ENCODE assay signal across 1 cellular context in the genomic region with DNA sequence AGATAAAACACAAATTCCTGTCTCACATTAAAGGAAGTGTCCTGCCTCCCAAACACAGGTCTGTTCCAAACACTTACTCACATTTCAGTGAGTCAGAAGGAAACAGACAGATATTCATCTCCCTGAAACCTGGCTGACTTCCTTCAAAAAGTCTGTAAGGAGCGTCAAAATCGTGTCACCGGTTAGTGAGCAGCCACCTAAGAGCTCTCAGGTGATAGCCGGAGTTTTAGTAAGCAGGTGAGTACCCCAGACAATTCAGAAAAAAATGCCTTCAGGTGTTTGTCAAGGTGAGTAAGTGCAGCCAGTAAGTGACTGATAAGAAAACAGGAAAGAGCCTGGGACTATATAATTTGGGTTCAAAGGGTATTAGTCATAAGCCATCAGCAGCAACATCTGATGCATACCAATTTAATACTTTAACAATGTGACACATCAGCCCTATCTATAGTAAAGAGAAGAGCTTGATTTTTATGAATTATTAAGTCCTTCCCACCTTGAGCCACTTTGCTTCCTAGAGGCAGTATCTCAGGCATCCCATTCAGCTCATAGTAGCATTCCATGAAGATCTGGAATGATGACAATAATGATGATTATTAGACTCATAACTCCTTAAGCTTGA.
TF ChIP-seq lines count a peak whose summit lies in the region.

No MANE protein-coding gene starts in this region.

TF ChIP-seq in WTC11, 78 proteins besides CTCF, POLR2A, EP300 and RAD21 (continued from another document):
- TF ChIP-seq, protein P1, sequence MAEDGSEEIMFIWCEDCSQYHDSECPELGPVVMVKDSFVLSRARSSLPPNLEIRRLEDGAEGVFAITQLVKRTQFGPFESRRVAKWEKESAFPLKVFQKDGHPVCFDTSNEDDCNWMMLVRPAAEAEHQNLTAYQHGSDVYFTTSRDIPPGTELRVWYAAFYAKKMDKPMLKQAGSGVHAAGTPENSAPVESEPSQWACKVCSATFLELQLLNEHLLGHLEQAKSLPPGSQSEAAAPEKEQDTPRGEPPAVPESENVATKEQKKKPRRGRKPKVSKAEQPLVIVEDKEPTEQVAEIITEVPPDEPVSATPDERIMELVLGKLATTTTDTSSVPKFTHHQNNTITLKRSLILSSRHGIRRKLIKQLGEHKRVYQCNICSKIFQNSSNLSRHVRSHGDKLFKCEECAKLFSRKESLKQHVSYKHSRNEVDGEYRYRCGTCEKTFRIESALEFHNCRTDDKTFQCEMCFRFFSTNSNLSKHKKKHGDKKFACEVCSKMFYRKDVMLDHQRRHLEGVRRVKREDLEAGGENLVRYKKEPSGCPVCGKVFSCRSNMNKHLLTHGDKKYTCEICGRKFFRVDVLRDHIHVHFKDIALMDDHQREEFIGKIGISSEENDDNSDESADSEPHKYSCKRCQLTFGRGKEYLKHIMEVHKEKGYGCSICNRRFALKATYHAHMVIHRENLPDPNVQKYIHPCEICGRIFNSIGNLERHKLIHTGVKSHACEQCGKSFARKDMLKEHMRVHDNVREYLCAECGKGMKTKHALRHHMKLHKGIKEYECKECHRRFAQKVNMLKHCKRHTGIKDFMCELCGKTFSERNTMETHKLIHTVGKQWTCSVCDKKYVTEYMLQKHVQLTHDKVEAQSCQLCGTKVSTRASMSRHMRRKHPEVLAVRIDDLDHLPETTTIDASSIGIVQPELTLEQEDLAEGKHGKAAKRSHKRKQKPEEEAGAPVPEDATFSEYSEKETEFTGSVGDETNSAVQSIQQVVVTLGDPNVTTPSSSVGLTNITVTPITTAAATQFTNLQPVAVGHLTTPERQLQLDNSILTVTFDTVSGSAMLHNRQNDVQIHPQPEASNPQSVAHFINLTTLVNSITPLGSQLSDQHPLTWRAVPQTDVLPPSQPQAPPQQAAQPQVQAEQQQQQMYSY (CRISPR knock-in tag; IDR thresholded peaks at IDR 0.05), result no peak
